8 cellular contexts compared by ENCODE assay signal in genomic region chr15:45585069-45585468, GRCh38.
"Had no signal": no experiment of that assay in that cellular context is flagged by ENCODE, and none has a peak within 500 bp of the region (broad histone marks: within the 10 kb centered on the region; RNA-seq: fewer than 3 reads in every experiment).

No MANE protein-coding gene starts in this region.

- H3K9me3 ChIP-seq: upper lobe of right lung had no signal

- H3K27me3 ChIP-seq: upper lobe of right lung had no signal

- H3K9me3 Mint-ChIP-seq: activated naive CD4-positive, alpha-beta T cell treated with anti-CD3 and anti-CD28 coated beads, Interleukin-2, amount 50 U/mL, for 72 hours had no signal

- H3K36me3 ChIP-seq: upper lobe of right lung had no signal

- ATAC-seq: left lobe of liver, upper lobe of right lung had no signal

- H3K27ac ChIP-seq: upper lobe of right lung had no signal

- DNase-seq: activated CD8-positive, alpha-beta memory T cell treated with anti-CD3 and anti-CD28 coated beads for 24 hours; foreskin melanocyte; head of caudate nucleus; islet precursor cell; T-helper 1 cell; upper lobe of right lung had no signal
